ENCODE assay signal across 8 cellular contexts in the genomic region with DNA sequence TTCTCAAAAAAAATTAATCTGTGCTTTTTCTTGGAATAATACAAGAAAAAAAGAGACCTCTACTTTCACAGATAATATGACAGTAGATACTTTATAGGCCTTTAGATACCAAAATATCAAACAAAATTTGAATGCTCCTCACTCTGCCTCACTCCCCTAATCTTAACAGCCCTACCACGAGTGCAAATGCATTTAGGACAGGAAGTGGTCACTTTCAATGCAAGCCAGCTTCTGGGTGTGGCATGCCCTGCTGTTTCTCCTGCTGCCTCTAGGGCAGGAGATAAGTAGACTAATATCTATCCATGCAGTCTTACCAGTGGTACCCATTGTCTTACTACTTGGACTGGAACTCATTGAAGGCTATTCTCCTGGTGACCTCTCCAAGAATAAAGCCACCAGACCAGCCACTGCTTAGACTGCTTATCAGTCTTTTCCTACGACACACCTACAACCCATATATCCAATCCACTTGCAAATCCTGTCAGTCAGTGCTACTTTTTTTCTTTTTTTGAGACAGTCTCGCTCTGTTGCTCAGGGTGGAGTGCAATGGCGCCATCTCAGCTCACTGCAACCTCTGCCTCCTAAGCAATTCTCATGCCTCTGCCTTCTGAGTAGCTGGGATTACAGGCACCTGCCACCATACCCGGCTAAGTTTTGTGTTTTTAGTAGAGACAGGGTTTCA.
A peak's percentile ranks its signal among the peaks of the same experiment; 100 is the strongest.
DNase-seq lines count a peak whose midpoint lies in the region; ATAC-seq and TF ChIP-seq lines count a peak whose summit lies in the region.

No MANE protein-coding gene starts in this region.

- no peaks in the 10 kb centered on the region for H3K36me3 Mint-ChIP-seq in memory B cell

- no peak overlapping the region for H3K4me3 Mint-ChIP-seq in memory B cell

- H3K27ac Mint-ChIP-seq in memory B cell = no peak overlapping the region

- TF ChIP-seq CTCF in WI38 (IDR thresholded peaks at IDR 0.05; ENCODE audit: low read depth, low read length) = peak; percentile 30

- peak; percentile 19 for DNase-seq in stimulated activated CD4-positive, alpha-beta T cell treated with anti-CD3 and anti-CD28 coated beads, Interleukin-15, amount 100 ng/mL, for 24 hours
- DNase-seq in stimulated activated CD4-positive, alpha-beta T cell treated with anti-CD3 and anti-CD28 coated beads, Interleukin-2, amount 100 ng/mL, for 48 hours = no peak
- DNase-seq in HUDEP-2 (lab: John Stamatoyannopoulos, UW; ENCODE audit: unreplicated experiment in 76 of 76) = peak in 74 of 76 experiments; percentile 10 to 88 (median 64)
- no peak for DNase-seq in memory B cell (ENCODE audit: low spot score in 2 of 2)
- DNase-seq in middle frontal gyrus (ENCODE audit: extremely low spot score, low spot score) = no peak
- DNase-seq in superior temporal gyrus (ENCODE audit: extremely low spot score) = no peak

- ATAC-seq in GM21737 (IDR thresholded peaks at IDR 0.05; ENCODE audit: unreplicated experiment) = peak; percentile 98
- peak; percentile 46 for ATAC-seq in memory B cell (ENCODE audit: low read depth)

- no peaks in the 10 kb centered on the region for H3K9me3 Mint-ChIP-seq in memory B cell

- no peak overlapping the region for H3K4me3 ChIP-seq in WI38 (ENCODE audit: low read depth, low read length)

- peaks cover 3% of the 10 kb centered on the region for H3K4me1 Mint-ChIP-seq in memory B cell

- peaks cover 6% of the 10 kb centered on the region for H3K27me3 Mint-ChIP-seq in memory B cell

Comparison
In these comparisons a context has a peak if more than half of its experiments do, and no peak if none do; other contexts are left out.
1. DNase-seq: peak in stimulated activated CD4-positive, alpha-beta T cell treated with anti-CD3 and anti-CD28 coated beads, Interleukin-15, amount 100 ng/mL, for 24 hours (single experiment) and HUDEP-2 (74 of 76); none in stimulated activated CD4-positive, alpha-beta T cell treated with anti-CD3 and anti-CD28 coated beads, Interleukin-2, amount 100 ng/mL, for 48 hours (0 of 2), memory B cell (0 of 2), middle frontal gyrus (single experiment) and superior temporal gyrus (single experiment).